Comparison of ENCODE assay signal across 9 cellular contexts in genomic region chr2:65437392-65438135, GRCh38. TPM values are rescaled to one million over a fixed set of nuclear protein-coding genes. Genes with fewer than 3 reads are reported as not detected.
DNase-seq lines count a peak whose midpoint lies in the region; ATAC-seq and TF ChIP-seq lines count a peak whose summit lies in the region.
"Had no signal": no experiment of that assay in that cellular context is flagged by ENCODE, and none has a peak within 500 bp of the region (broad histone marks: within the 10 kb centered on the region; RNA-seq: fewer than 3 reads in every experiment).

No MANE protein-coding gene starts in this region.

- in situ Hi-C loops in Panc1 (cut with HindIII; ENCODE audit: low pct_unique_long_range_greater_than_20kb, low sequenced_read_pairs): no loop called here

- no peaks in the 10 kb centered on the region for H4K20me1 ChIP-seq in osteoblast (ENCODE audit: insufficient read depth, low read length)

- H3K4me1 ChIP-seq in Panc1 (ENCODE audit: control insufficient read depth, insufficient read depth, low read length): peaks cover 25% of the 10 kb centered on the region
- H3K4me1 ChIP-seq in osteoblast (ENCODE audit: insufficient read depth, low read length): peaks cover 14% of the 10 kb centered on the region

- no peaks in the 10 kb centered on the region; the same call in 1 of the 2 replicates for H3K36me3 ChIP-seq in Panc1 (ENCODE audit: control insufficient read depth, insufficient read depth, low read length)
- H3K36me3 ChIP-seq in osteoblast (ENCODE audit: insufficient read depth, low read length): no peaks in the 10 kb centered on the region

- DNase-seq in Panc1 (ENCODE audit: low read depth, low spot score) (no peak), epithelial cell of proximal tubule (ENCODE audit: low read depth) (no peak), osteoblast (ENCODE audit: insufficient read length, low spot score, missing footprints) (no peak), NCI-H345 treated with DMSO at 0.1 percent for 48 hours (lab: John Stamatoyannopoulos, UW; ENCODE audit: unreplicated experiment) (no peak), NCI-H82 treated with DMSO at 0.1 percent for 48 hours (lab: John Stamatoyannopoulos, UW; ENCODE audit: unreplicated experiment) (no peak)
- DNase-seq in central memory CD4-positive, alpha-beta T cell: no peak
- DNase-seq: DND-41 had no signal

- H3K9me3 ChIP-seq in Panc1 (ENCODE audit: control insufficient read depth, insufficient read depth, low read depth, low read length) (no peaks in the 10 kb centered on the region), osteoblast (ENCODE audit: low read depth, low read length) (no peaks in the 10 kb centered on the region)

- BruUV-seq in Panc1 (replicated peaks; lab: Mats Ljungman, UMichigan): no TSS peak

- H3K4me3 ChIP-seq in Panc1 (ENCODE audit: low read depth in 2 of 2, low read length in 2 of 2): peak overlapping the region; percentile 74 to 93; a peak in 3 of 4 replicates
- peak overlapping the region; percentile 71 for H3K4me3 ChIP-seq in epithelial cell of proximal tubule (ENCODE audit: low read depth, low read length)
- no peak overlapping the region for H3K4me3 ChIP-seq in osteoblast (ENCODE audit: insufficient read depth, low read length)

- intact Hi-C loops in Panc1 (cut with micrococcal nuclease; ENCODE audit: unreplicated experiment): loop anchor here (5.0 kb wide), 1 partner anchor 115 kb away; no protein-coding TSS in a partner anchor

- POLR2A ChIA-PET in Panc1 (lab: Charles Lee): no interaction called here

- no peaks in the 10 kb centered on the region for H3K27me3 ChIP-seq in Panc1 (ENCODE audit: control insufficient read depth, insufficient read depth, low read length)
- no peaks in the 10 kb centered on the region for H3K27me3 ChIP-seq in osteoblast (ENCODE audit: insufficient read depth, low read length)

- CTCF ChIA-PET in Panc1 (lab: Charles Lee): no interaction called here

- ATAC-seq in Panc1 (no peak), GM21526 (IDR thresholded peaks at IDR 0.05; ENCODE audit: low FRiP score, unreplicated experiment) (no peak)

- peaks cover 6% of the 10 kb centered on the region for H3K79me2 ChIP-seq in osteoblast (ENCODE audit: insufficient read depth, low read length)

- H3K27ac ChIP-seq in C4-2B: peak overlapping the region; percentile 81
- H3K27ac ChIP-seq in Panc1 (ENCODE audit: low read length): peak overlapping the region; percentile 90
- peak overlapping the region; percentile 93 for H3K27ac ChIP-seq in osteoblast (ENCODE audit: low read depth, low read length)

- peak overlapping the region; percentile 89 for H3K4me2 ChIP-seq in osteoblast (ENCODE audit: insufficient read depth, low read length)

- TF ChIP-seq CTCF in C4-2B (conservative IDR thresholded peaks at IDR 0.05): no peak
- TF ChIP-seq CTCF in Panc1 (IDR thresholded peaks at IDR 0.05): no peak
- TF ChIP-seq CTCF in epithelial cell of proximal tubule (conservative IDR thresholded peaks at IDR 0.05; ENCODE audit: low read depth, low read length): no peak
- no peak for TF ChIP-seq CTCF in osteoblast (IDR thresholded peaks at IDR 0.05; ENCODE audit: extremely low read depth, low read depth, low read length)

- H2AFZ ChIP-seq in osteoblast (ENCODE audit: low read length): no peak overlapping the region

RNA-seq across cellular contexts. Expression of gene SPRED2, which starts 5.2 kb away (rescaled TPM):
- total RNA-seq in Panc1 (2021; ENCODE audit: unreplicated experiment) (60.1 TPM), epithelial cell of proximal tubule (10.5 and 11.1 TPM in 2 replicates), osteoblast (15.3 and 17.4 TPM in 2 replicates)
- 61.0 TPM for polyA plus RNA-seq in Panc1 (2012; ENCODE audit: insufficient read length)
